ENCODE assay signal across 1 cellular context in the genomic region with DNA sequence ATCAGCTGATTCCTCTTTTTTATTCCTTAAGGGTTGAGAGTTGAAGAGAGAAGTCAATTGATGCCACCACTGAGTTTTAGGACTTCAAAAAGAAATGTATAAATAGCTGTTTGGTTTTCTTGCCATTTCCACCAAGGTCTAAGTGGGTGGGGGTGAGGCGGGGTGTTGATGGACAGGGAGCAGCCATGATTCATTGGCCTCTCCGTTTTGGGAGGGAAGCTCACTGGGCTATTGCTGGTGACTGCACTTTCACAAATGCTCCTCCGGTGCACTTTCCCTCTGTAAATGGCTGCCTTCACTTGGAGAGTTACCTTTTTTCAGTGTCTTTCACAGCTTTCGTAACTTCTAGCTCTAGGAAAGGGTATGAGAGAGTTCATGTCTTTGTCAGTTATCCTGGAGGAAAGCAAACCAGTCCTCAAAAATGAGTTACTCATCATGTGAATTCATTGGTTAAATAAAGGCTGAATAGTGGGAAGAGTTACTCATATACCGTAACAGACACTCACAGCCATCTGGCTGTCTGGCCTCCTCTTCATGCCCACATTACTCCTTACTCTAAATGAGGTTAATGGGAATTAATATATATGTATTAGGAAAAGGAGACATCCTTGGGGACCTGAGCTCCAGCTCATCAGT.
TF ChIP-seq lines count a peak whose summit lies in the region.

No MANE protein-coding gene starts in this region.

TF ChIP-seq in SK-N-SH treated with all-trans-retinoic acid at 6 μM for 48 hours, 23 proteins besides CTCF, POLR2A, EP300 and RAD21 (continued from another document):
- no peak for TF ChIP-seq ZNF8 (CRISPR knock-in tag; IDR thresholded peaks at IDR 0.05)
